ENCODE assay signal across 19 cellular contexts in the genomic region with DNA sequence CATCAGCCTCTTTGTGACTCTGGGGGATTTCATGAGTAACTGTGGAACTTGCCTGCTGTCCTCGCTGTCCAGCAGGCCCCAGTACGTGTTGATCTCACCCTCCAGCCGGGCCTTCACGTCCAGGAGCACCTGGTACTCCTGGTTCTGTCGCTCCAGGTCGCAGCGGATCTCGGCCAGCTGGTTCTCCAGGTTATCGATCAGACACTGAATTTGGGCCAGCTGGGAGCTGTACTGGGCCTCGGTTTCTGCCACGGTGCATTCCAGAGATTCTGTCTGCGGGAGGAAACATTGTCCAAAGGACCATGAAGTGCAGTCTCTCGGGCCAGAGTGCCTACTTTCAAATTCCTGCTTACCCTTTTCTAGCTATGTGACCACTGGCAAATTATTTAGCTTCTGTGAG. TPM values are rescaled to one million over a fixed set of nuclear protein-coding genes. Genes with fewer than 3 reads are reported as not detected.
DNase-seq lines count a peak whose midpoint lies in the region; ATAC-seq and TF ChIP-seq lines count a peak whose summit lies in the region.
"Had no signal": no experiment of that assay in that cellular context is flagged by ENCODE, and none has a peak within 500 bp of the region (broad histone marks: within the 10 kb centered on the region; RNA-seq: fewer than 3 reads in every experiment).

No MANE protein-coding gene starts in this region.

- H3K9me3 Mint-ChIP-seq in neural progenitor cell: no peaks in the 10 kb centered on the region
- H3K9me3 Mint-ChIP-seq: IgD-negative memory B cell had no signal

- 0 out of 2 replicates have a peak overlapping the region, but pooled peaks have one; percentile 24 for H3K4ac ChIP-seq in IMR-90 (ENCODE audit: low read depth, low read length)

- H4K8ac ChIP-seq in IMR-90 (ENCODE audit: low read depth in 2 of 2, low read length in 2 of 2): no peak overlapping the region

- no peaks in the 10 kb centered on the region for H3F3A ChIP-seq in neural progenitor cell (ENCODE audit: low read depth)

- no peaks in the 10 kb centered on the region for H3K27me3 Mint-ChIP-seq in neural progenitor cell (ENCODE audit: insufficient read depth, low read depth)

- H3K9me3 ChIP-seq in IMR-90 (ENCODE audit: control insufficient read depth, insufficient read depth, low read length) (no peaks in the 10 kb centered on the region), neural progenitor cell (ENCODE audit: low read depth) (no peaks in the 10 kb centered on the region), thyroid gland (no peaks in the 10 kb centered on the region), left ventricle myocardium inferior (replicated peaks) (no peaks in the 10 kb centered on the region)
- H3K9me3 ChIP-seq: HAP-1 had no signal

- no peaks in the 10 kb centered on the region for H3K79me1 ChIP-seq in IMR-90 (ENCODE audit: low read depth in 1 of 2, low read length in 2 of 2)

- TF ChIP-seq POLR2A in IMR-90 (IDR thresholded peaks at IDR 0.05; ENCODE audit: low read depth, low read length) (no peak), thyroid gland (IDR thresholded peaks at IDR 0.05) (no peak)

- H3K36me3 ChIP-seq in IMR-90 (ENCODE audit: control insufficient read depth, insufficient read depth, low read length) (no peaks in the 10 kb centered on the region), neural progenitor cell (no peaks in the 10 kb centered on the region), thyroid gland (no peaks in the 10 kb centered on the region), left ventricle myocardium inferior (no peaks in the 10 kb centered on the region)
- H3K36me3 ChIP-seq: HAP-1 had no signal

- H3K4me2 ChIP-seq in IMR-90 (ENCODE audit: low read depth, low read length): no peak overlapping the region
- H3K4me2 ChIP-seq in neural progenitor cell: no peak overlapping the region

- H3K4me3 ChIP-seq in IMR-90 (ENCODE audit: insufficient read depth, low read depth, low read length) (no peak overlapping the region), neural progenitor cell (no peak overlapping the region), thyroid gland (replicated peaks in 1 of 3) (no peak overlapping the region), left ventricle myocardium inferior (no peak overlapping the region)
- H3K4me3 ChIP-seq: HAP-1 had no signal

- H2AFZ ChIP-seq in IMR-90 (replicated peaks; ENCODE audit: low read length, poor library complexity) (peak overlapping the region; percentile 47), neural progenitor cell (replicated peaks) (peak overlapping the region; percentile 36)

- no peak overlapping the region for H3K4me3 Mint-ChIP-seq in neural progenitor cell
- H3K4me3 Mint-ChIP-seq: IgD-negative memory B cell had no signal

- no peak overlapping the region for H2BK120ac ChIP-seq in IMR-90 (ENCODE audit: low read depth, low read length)

- H3K56ac ChIP-seq in IMR-90 (ENCODE audit: extremely low read depth, insufficient read depth, low read length): no peak overlapping the region

- H3K9me1 ChIP-seq in IMR-90 (ENCODE audit: insufficient read depth, low read length): no peaks in the 10 kb centered on the region

- H2BK20ac ChIP-seq in IMR-90 (ENCODE audit: low read depth, low read length): no peak overlapping the region

- H3K27ac Mint-ChIP-seq in neural progenitor cell: no peak overlapping the region
- H3K27ac Mint-ChIP-seq: IgD-negative memory B cell had no signal

- H2AK9ac ChIP-seq in IMR-90 (replicated peaks; ENCODE audit: low read depth, low read length, poor library complexity): no peak overlapping the region

- no peak overlapping the region for H2BK15ac ChIP-seq in IMR-90 (ENCODE audit: low read depth, low read length)

- H3K27me3 ChIP-seq in IMR-90 (ENCODE audit: control insufficient read depth, insufficient read depth, low read length): no peaks in the 10 kb centered on the region
- no peaks in the 10 kb centered on the region for H3K27me3 ChIP-seq in neural progenitor cell
- no peaks in the 10 kb centered on the region for H3K27me3 ChIP-seq in thyroid gland
- H3K27me3 ChIP-seq in left ventricle myocardium inferior (ENCODE audit: low read depth): peaks cover 70% of the 10 kb centered on the region

- no peak for TF ChIP-seq CTCF in IMR-90 (conservative IDR thresholded peaks at IDR 0.05; ENCODE audit: low read depth, low read length)
- no peak for TF ChIP-seq CTCF in neural progenitor cell (IDR thresholded peaks at IDR 0.05)
- no peak for TF ChIP-seq CTCF in thyroid gland (IDR thresholded peaks at IDR 0.05)
- TF ChIP-seq CTCF in left ventricle myocardium inferior (IDR thresholded peaks at IDR 0.05; ENCODE audit: borderline replicate concordance): no peak

- H3K23ac ChIP-seq in IMR-90 (ENCODE audit: low read depth, low read length): no peak overlapping the region

- BruUV-seq in IMR-90 (replicated peaks; lab: Mats Ljungman, UMichigan): no TSS peak

- H2BK5ac ChIP-seq in IMR-90 (ENCODE audit: low read depth, low read length, poor library complexity, severe bottlenecking): no peak overlapping the region

- no peak for TF ChIP-seq RAD21 in IMR-90 (IDR thresholded peaks at IDR 0.05; ENCODE audit: low read length)

- no peak for ATAC-seq in IMR-90 (ENCODE audit: low read depth)

- in situ Hi-C loops in IMR-90 (cut with MboI; ENCODE audit: low sequenced_read_pairs): no loop called here

- no peak overlapping the region for H4K5ac ChIP-seq in IMR-90 (ENCODE audit: low read depth, low read length)

- H3K36me3 Mint-ChIP-seq in neural progenitor cell: no peaks in the 10 kb centered on the region
- H3K36me3 Mint-ChIP-seq: IgD-negative memory B cell had no signal

- dilution Hi-C loops in IMR-90 (cut with HindIII; ENCODE audit: low sequenced_read_pairs, unreplicated experiment): no loop called here

- no peak overlapping the region for H3K14ac ChIP-seq in IMR-90 (replicated peaks; ENCODE audit: low read depth, low read length)

- no peak for DNase-seq in IMR-90
- DNase-seq in islet precursor cell: peak; percentile 67
- DNase-seq in neural progenitor cell (ENCODE audit: low spot score): no peak
- DNase-seq in thyroid gland: peak; percentile 18
- no peak for DNase-seq in AG20443 (ENCODE audit: low spot score)
- no peak for DNase-seq in left ventricle myocardium inferior
- DNase-seq in T-helper 1 cell: no peak
- DNase-seq: Kasumi-1; NCI-H187 treated with DMSO at 0.1 percent for 48 hours; NCI-H446; NK-92 treated with Interleukin-12 subunit alpha and Interleukin-12 subunit beta, amount 100 ng/mL, for 24 hours; OCI-M1 had no signal

- peaks cover 15% of the 10 kb centered on the region for H3K4me1 Mint-ChIP-seq in neural progenitor cell
- H3K4me1 Mint-ChIP-seq: IgD-negative memory B cell had no signal

- no peak overlapping the region for H3K18ac ChIP-seq in IMR-90 (ENCODE audit: low read depth, low read length)

- POLR2A ChIA-PET in IMR-90 (lab: Charles Lee; ENCODE audit: unreplicated experiment): no interaction called here

- H3K27ac ChIP-seq in IMR-90 (ENCODE audit: insufficient read depth, low read length) (no peak overlapping the region), neural progenitor cell (no peak overlapping the region), thyroid gland (no peak overlapping the region), left ventricle myocardium inferior (replicated peaks) (no peak overlapping the region)
- H3K27ac ChIP-seq: C4-2B had no signal

- CTCF ChIA-PET in IMR-90 (lab: Yijun Ruan, JAX): no interaction called here

- H3K4me1 ChIP-seq in IMR-90 (ENCODE audit: control insufficient read depth, insufficient read depth, low read length): peaks cover 5% of the 10 kb centered on the region
- no peaks in the 10 kb centered on the region for H3K4me1 ChIP-seq in neural progenitor cell
- no peaks in the 10 kb centered on the region for H3K4me1 ChIP-seq in thyroid gland
- peaks cover 6% of the 10 kb centered on the region for H3K4me1 ChIP-seq in left ventricle myocardium inferior
- H3K4me1 ChIP-seq: HAP-1 had no signal

- H3K79me2 ChIP-seq in neural progenitor cell (ENCODE audit: low read depth): no peaks in the 10 kb centered on the region

- H4K20me1 ChIP-seq in IMR-90 (ENCODE audit: insufficient read depth, low read length) (no peaks in the 10 kb centered on the region), neural progenitor cell (ENCODE audit: low read depth) (no peaks in the 10 kb centered on the region)

- 87% methylated on average over 11 of the region's 13 CpGs; no CpG with 5 or more reads in 1 of the 2 experiments for WGBS in IMR-90 (ENCODE audit: extremely low coverage in 2 of 2, insufficient read length in 1 of 2), 2 experiments
- WGBS in thyroid gland, 2 donors: 41 to 49% methylated on average over 4 to 13 of the region's 13 CpGs

- intact Hi-C loops in IMR-90 (cut with micrococcal nuclease) (no loop called here), thyroid gland (cut with DNase I) (no loop called here), left ventricle myocardium inferior (cut with micrococcal nuclease) (no loop called here)

- H3K9ac ChIP-seq in IMR-90 (ENCODE audit: low read depth, low read length): no peak overlapping the region
- H3K9ac ChIP-seq in neural progenitor cell: no peak overlapping the region

- H2AK5ac ChIP-seq in IMR-90 (ENCODE audit: low read depth, low read length): no peak overlapping the region

- H4K91ac ChIP-seq in IMR-90 (ENCODE audit: insufficient read depth, low read depth, low read length): no peak overlapping the region

RNA-seq across cellular contexts. Expression of a gene that starts 5.4 kb away (rescaled TPM):
- total RNA-seq in IMR-90 (2012; rRNA removed) (not detected in 2 replicates), neural progenitor cell (ENCODE audit: low replicate concordance) (not detected in 2 replicates), thyroid gland (not detected), left ventricle myocardium inferior (not detected)
- not detected in 2 replicates for polyA plus RNA-seq in IMR-90 (2012; rRNA removed)
- not detected in 2 replicates for polyA plus RNA-seq in IMR-90 (2012; cell fraction: cytosol; rRNA removed)
- not detected in 2 replicates for polyA plus RNA-seq in IMR-90 (2012; cell fraction: nucleus; rRNA removed; ENCODE audit: low replicate concordance)
- total RNA-seq: Daoy, HT1080, RPMI7951 had no signal
- polyA plus RNA-seq: IgD-negative memory B cell had no signal

RNA-seq across cellular contexts. Expression of a gene that starts 12.0 kb away (rescaled TPM):
- total RNA-seq in IMR-90 (2012; rRNA removed) (not detected in 2 replicates), neural progenitor cell (ENCODE audit: low replicate concordance) (not detected in 2 replicates), thyroid gland (not detected), left ventricle myocardium inferior (not detected)
- 0.15 TPM in 1 of 2 replicates, not detected in the other for polyA plus RNA-seq in IMR-90 (2012; rRNA removed)
- polyA plus RNA-seq in IMR-90 (2012; cell fraction: cytosol; rRNA removed): 0.08 and 0.16 TPM in 2 replicates
- 0.09 TPM in 1 of 2 replicates, not detected in the other for polyA plus RNA-seq in IMR-90 (2012; cell fraction: nucleus; rRNA removed; ENCODE audit: low replicate concordance)
- total RNA-seq: A673, Daoy, HT1080 had no signal
- polyA plus RNA-seq: IgD-negative memory B cell had no signal

RNA-seq across cellular contexts. Expression of a gene that starts 15.2 kb away (rescaled TPM):
- total RNA-seq in IMR-90 (2012; rRNA removed): not detected in 2 replicates
- not detected in 2 replicates for polyA plus RNA-seq in IMR-90 (2012; rRNA removed)
- polyA plus RNA-seq in IMR-90 (2012; cell fraction: cytosol; rRNA removed): not detected in 2 replicates
- polyA plus RNA-seq in IMR-90 (2012; cell fraction: nucleus; rRNA removed; ENCODE audit: low replicate concordance): not detected in 2 replicates
- not detected in 2 replicates for total RNA-seq in neural progenitor cell (ENCODE audit: low replicate concordance)
- total RNA-seq in thyroid gland: not detected
- total RNA-seq in left ventricle myocardium inferior: not detected
- total RNA-seq: A673, Daoy, HT1080, RPMI7951 had no signal
- polyA plus RNA-seq: IgD-negative memory B cell had no signal

RNA-seq across cellular contexts. Expression of a gene that starts 21.0 kb away (rescaled TPM):
- total RNA-seq in IMR-90 (2012; rRNA removed) (not detected in 2 replicates), neural progenitor cell (ENCODE audit: low replicate concordance) (not detected in 2 replicates), thyroid gland (not detected), left ventricle myocardium inferior (not detected)
- not detected in 2 replicates for polyA plus RNA-seq in IMR-90 (2012; rRNA removed)
- polyA plus RNA-seq in IMR-90 (2012; cell fraction: cytosol; rRNA removed): not detected in 2 replicates
- polyA plus RNA-seq in IMR-90 (2012; cell fraction: nucleus; rRNA removed; ENCODE audit: low replicate concordance): not detected in 2 replicates
- total RNA-seq: A673, Daoy, HT1080, RPMI7951 had no signal
- polyA plus RNA-seq: IgD-negative memory B cell had no signal

RNA-seq across cellular contexts. Expression of a gene that starts 30.2 kb away (rescaled TPM):
- total RNA-seq in IMR-90 (2012; rRNA removed) (not detected in 2 replicates), neural progenitor cell (ENCODE audit: low replicate concordance) (not detected in 2 replicates), thyroid gland (not detected), left ventricle myocardium inferior (not detected)
- polyA plus RNA-seq in IMR-90 (2012; rRNA removed): not detected in 2 replicates
- polyA plus RNA-seq in IMR-90 (2012; cell fraction: cytosol; rRNA removed): not detected in 2 replicates
- not detected in 2 replicates for polyA plus RNA-seq in IMR-90 (2012; cell fraction: nucleus; rRNA removed; ENCODE audit: low replicate concordance)
- total RNA-seq: A673, Daoy, HT1080, RPMI7951 had no signal
- polyA plus RNA-seq: IgD-negative memory B cell had no signal

Comparison
In these comparisons a context has a peak if more than half of its experiments do, and no peak if none do; other contexts are left out.
1. DNase-seq: peak in islet precursor cell (single experiment) and thyroid gland (2 of 2); none in IMR-90 (single experiment), neural progenitor cell (single experiment), AG20443 (single experiment), left ventricle myocardium inferior (single experiment) and T-helper 1 cell (0 of 5).